Comparison of ENCODE assay signal across 14 cellular contexts in genomic region chr19:15871570-15871969, GRCh38. TPM values are rescaled to one million over a fixed set of nuclear protein-coding genes. Genes with fewer than 3 reads are reported as not detected.
A peak's percentile ranks its signal among the peaks of the same experiment; 100 is the strongest.
DNase-seq lines count a peak whose midpoint lies in the region; ATAC-seq and TF ChIP-seq lines count a peak whose summit lies in the region.
"Had no signal": no experiment of that assay in that cellular context is flagged by ENCODE, and none has a peak within 500 bp of the region (broad histone marks: within the 10 kb centered on the region; RNA-seq: fewer than 3 reads in every experiment).

No MANE protein-coding gene starts in this region.

- TF ChIP-seq CTCF in epithelial cell of proximal tubule (conservative IDR thresholded peaks at IDR 0.05; ENCODE audit: low read depth, low read length), result no peak

- H3K4me3 ChIP-seq in epithelial cell of proximal tubule (ENCODE audit: low read depth, low read length), result peak overlapping the region; percentile 34
- H3K4me3 ChIP-seq: cardiac muscle cell, left lung, prostate gland had no signal

- peak overlapping the region in 1 of 2 donors; percentile 16 for H3K27ac Mint-ChIP-seq in stimulated activated naive CD8-positive, alpha-beta T cell treated with anti-CD3 and anti-CD28 coated beads, Interleukin-15, amount 100 ng/mL, for 72 hours

- no peak for ATAC-seq in stimulated activated naive CD8-positive, alpha-beta T cell treated with anti-CD3 and anti-CD28 coated beads, Interleukin-15, amount 100 ng/mL, for 72 hours
- ATAC-seq in GM18868 (IDR thresholded peaks at IDR 0.05; ENCODE audit: unreplicated experiment) (no peak), sciatic nerve (no peak)
- ATAC-seq: left lung, Panc1 had no signal

- intact Hi-C loops in sciatic nerve (cut with DNase I), result no loop called here

- DNase-seq in activated gamma-delta T cell treated with Interleukin-2 at 50 U/mL for 16 hours, result peak; percentile 30
- DNase-seq in activated gamma-delta T cell (lab: John Stamatoyannopoulos, UW), result no peak
- peak; percentile 28 to 62 for DNase-seq in SHP77 (lab: John Stamatoyannopoulos, UW)
- no peak for DNase-seq in epithelial cell of proximal tubule (ENCODE audit: low read depth)
- peak; percentile 11 to 21 for DNase-seq in stimulated activated naive CD8-positive, alpha-beta T cell treated with anti-CD3 and anti-CD28 coated beads, Interleukin-15, amount 100 ng/mL, for 72 hours
- no peak for DNase-seq in NCI-H187 treated with DMSO at 0.1 percent for 48 hours (lab: John Stamatoyannopoulos, UW)
- no peak for DNase-seq in sciatic nerve (ENCODE audit: low spot score)
- DNase-seq: GOT3, left lung, NCI-H1092 had no signal

- peaks cover 19% of the 10 kb centered on the region for H3K4me1 Mint-ChIP-seq in stimulated activated naive CD8-positive, alpha-beta T cell treated with anti-CD3 and anti-CD28 coated beads, Interleukin-15, amount 100 ng/mL, for 72 hours

- H3K4me3 Mint-ChIP-seq in stimulated activated naive CD8-positive, alpha-beta T cell treated with anti-CD3 and anti-CD28 coated beads, Interleukin-15, amount 100 ng/mL, for 72 hours, result peak overlapping the region in 1 of 2 donors; percentile 72

- peaks cover 10% of the 10 kb centered on the region for H3K27me3 Mint-ChIP-seq in stimulated activated naive CD8-positive, alpha-beta T cell treated with anti-CD3 and anti-CD28 coated beads, Interleukin-15, amount 100 ng/mL, for 72 hours

- no peaks in the 10 kb centered on the region for H3K9me3 Mint-ChIP-seq in stimulated activated naive CD8-positive, alpha-beta T cell treated with anti-CD3 and anti-CD28 coated beads, Interleukin-15, amount 100 ng/mL, for 72 hours

RNA-seq across cellular contexts. Expression of gene CYP4F2, which starts 26.3 kb away (rescaled TPM):
- total RNA-seq in epithelial cell of proximal tubule, result not detected in 2 replicates
- not detected for total RNA-seq in sciatic nerve
- total RNA-seq: cardiac muscle cell, left lung had no signal

RNA-seq across cellular contexts. Expression of gene OR10H1, which starts 56.1 kb away (rescaled TPM):
- total RNA-seq in epithelial cell of proximal tubule (not detected in 2 replicates), sciatic nerve (not detected)
- total RNA-seq: cardiac muscle cell had no signal

Comparison
In these comparisons a context has a peak if more than half of its experiments do, and no peak if none do; other contexts are left out.
1. DNase-seq: peak in activated gamma-delta T cell treated with Interleukin-2 at 50 U/mL for 16 hours (single experiment), SHP77 (2 of 2) and stimulated activated naive CD8-positive, alpha-beta T cell treated with anti-CD3 and anti-CD28 coated beads, Interleukin-15, amount 100 ng/mL, for 72 hours (2 of 2); none in activated gamma-delta T cell (single experiment), epithelial cell of proximal tubule (single experiment), NCI-H187 treated with DMSO at 0.1 percent for 48 hours (single experiment) and sciatic nerve (single experiment).